Comparison of ENCODE assay signal across 27 cellular contexts in genomic region chr3:132854856-132855535, GRCh38.
DNase-seq lines count a peak whose midpoint lies in the region; ATAC-seq and TF ChIP-seq lines count a peak whose summit lies in the region.
"Had no signal": no experiment of that assay in that cellular context is flagged by ENCODE, and none has a peak within 500 bp of the region (broad histone marks: within the 10 kb centered on the region; RNA-seq: fewer than 3 reads in every experiment).

No MANE protein-coding gene starts in this region.

- DNase-seq in NCI-H510A (lab: John Stamatoyannopoulos, UW) (peak; percentile 4), NCI-H510A treated with DMSO at 0.1 percent for 48 hours (lab: John Stamatoyannopoulos, UW) (no peak), NCI-H1436 treated with DMSO at 0.1 percent for 48 hours (lab: John Stamatoyannopoulos, UW) (peak; percentile 74)
- DNase-seq in activated T-cell treated with anti-CD3 and anti-CD28 coated beads, Interleukin-2, amount 50 U/mL, for 48 hours = no peak
- DNase-seq: activated CD4-positive, alpha-beta memory T cell treated with anti-CD3 and anti-CD28 coated beads, Interleukin-2, amount 10 ng/mL, durations not matched to agents 7 days and 5 days; activated CD8-positive, alpha-beta memory T cell treated with anti-CD3 and anti-CD28 coated beads, Interleukin-2, amount 50 U/mL, for 4 hours; activated naive CD4-positive, alpha-beta T cell treated with Interleukin-2 at 50 U/mL for 16 hours; caudate nucleus; CD4-positive, CD25-positive, alpha-beta regulatory T cell; effector memory CD4-positive, alpha-beta T cell; HFFc6; KG1; mesenchymal stem cell; MG63; NCI-H69; ovary; Peyer's patch; SHP77 treated with DMSO at 0.1 percent for 48 hours; stimulated activated naive CD4-positive, alpha-beta T cell had no signal

- H3K4me3 ChIP-seq in OCI-LY1 (ENCODE audit: low read depth, low read length, poor library complexity, severe bottlenecking) = no peak overlapping the region
- H3K4me3 ChIP-seq: A549, coronary artery, MG63, ovary, Peyer's patch, skin epidermis had no signal

- no peaks in the 10 kb centered on the region for H3K9me2 ChIP-seq in OCI-LY1 (ENCODE audit: low read depth, low read length)

- H3K4me1 ChIP-seq in OCI-LY1 (ENCODE audit: insufficient read depth, low read length, severe bottlenecking) = no peaks in the 10 kb centered on the region
- H3K4me1 ChIP-seq: A549, Peyer's patch had no signal

- no peaks in the 10 kb centered on the region for H3K27me3 ChIP-seq in OCI-LY1 (ENCODE audit: insufficient read depth, low read length)
- H3K27me3 ChIP-seq: ovary, Peyer's patch had no signal

- no peak overlapping the region for H2AFZ ChIP-seq in OCI-LY1 (ENCODE audit: low read length)

- H3K36me3 ChIP-seq in OCI-LY1 (ENCODE audit: insufficient read depth, low read length) = no peaks in the 10 kb centered on the region
- H3K36me3 ChIP-seq: MG63, ovary, Peyer's patch had no signal

- no peaks in the 10 kb centered on the region for H4K20me1 ChIP-seq in OCI-LY1 (ENCODE audit: insufficient read depth, low read length)

- no peaks in the 10 kb centered on the region for H3K79me2 ChIP-seq in OCI-LY1 (ENCODE audit: insufficient read depth, low read length)

- H3K27ac ChIP-seq in OCI-LY1 (ENCODE audit: low read depth, low read length, poor library complexity, severe bottlenecking) = no peak overlapping the region
- H3K27ac ChIP-seq: A549, coronary artery, ovary, Peyer's patch, skin epidermis had no signal

- peak; percentile 10; the same call in 1 of the 2 replicates for TF ChIP-seq CTCF in OCI-LY1 (IDR thresholded peaks at IDR 0.05; ENCODE audit: low read length)

- no peak for ATAC-seq in HG02870 (IDR thresholded peaks at IDR 0.05; ENCODE audit: unreplicated experiment)
- no peak for ATAC-seq in HG03469 (IDR thresholded peaks at IDR 0.05; ENCODE audit: unreplicated experiment)
- ATAC-seq in GM21529 (IDR thresholded peaks at IDR 0.05; ENCODE audit: unreplicated experiment) = no peak
- ATAC-seq: A549, left lobe of liver had no signal

- H3K9me3 ChIP-seq in OCI-LY1 (ENCODE audit: low read length) = no peaks in the 10 kb centered on the region
- H3K9me3 ChIP-seq: A549, MG63, ovary, Peyer's patch had no signal

- no peak overlapping the region for H3K9ac ChIP-seq in OCI-LY1 (ENCODE audit: low read length)

- no peak overlapping the region for H3K4me2 ChIP-seq in OCI-LY1 (ENCODE audit: low read length)
- H3K4me2 ChIP-seq: A549 had no signal

- no peaks in the 10 kb centered on the region for H3F3A ChIP-seq in OCI-LY1 (ENCODE audit: insufficient read depth, low read length)

Comparison
In these comparisons a context has a peak if more than half of its experiments do, and no peak if none do; other contexts are left out.
1. DNase-seq: peak in NCI-H510A (single experiment) and NCI-H1436 treated with DMSO at 0.1 percent for 48 hours (single experiment); none in NCI-H510A treated with DMSO at 0.1 percent for 48 hours (single experiment) and activated T-cell treated with anti-CD3 and anti-CD28 coated beads, Interleukin-2, amount 50 U/mL, for 48 hours (0 of 2).